ENCODE assay signal across 13 cellular contexts in the genomic region with DNA sequence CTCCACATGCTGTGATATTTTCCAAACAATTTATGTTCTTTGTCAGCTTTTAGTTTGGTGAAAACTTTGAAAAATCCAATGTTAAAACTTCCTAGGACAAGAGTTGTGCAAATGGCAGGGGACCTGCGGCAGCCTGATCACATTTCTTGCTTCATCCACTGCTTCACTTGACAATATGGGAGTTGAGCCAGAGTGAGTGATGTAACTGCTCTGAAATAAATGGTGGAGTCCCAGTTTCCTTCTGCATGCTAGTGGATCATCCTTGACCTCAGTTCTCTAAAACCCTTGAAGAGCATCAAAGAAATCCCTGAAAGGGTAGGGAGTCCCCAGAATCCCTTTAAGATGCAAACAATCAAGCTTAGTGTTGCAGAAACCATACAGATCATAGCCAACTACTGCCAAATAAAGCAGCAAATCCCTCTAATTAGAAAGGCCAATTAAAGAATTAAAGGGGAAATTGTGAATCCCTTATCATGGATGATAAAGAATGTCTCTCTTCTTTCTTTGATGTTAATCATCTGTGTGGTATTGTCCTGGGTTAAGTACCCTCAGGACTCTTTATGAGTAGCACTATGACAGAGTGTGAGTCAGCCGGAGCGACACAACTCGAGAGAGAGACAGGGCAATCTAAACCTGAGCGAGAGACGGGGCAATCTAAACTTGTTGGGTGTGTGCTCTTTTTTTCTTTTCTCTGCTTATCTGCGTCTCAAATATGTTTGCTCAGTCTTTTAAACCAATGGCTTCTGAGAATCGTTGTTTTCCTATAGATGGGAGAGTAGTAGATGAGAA. TPM values are rescaled to one million over a fixed set of nuclear protein-coding genes. Genes with fewer than 3 reads are reported as not detected.
DNase-seq lines count a peak whose midpoint lies in the region; ATAC-seq and TF ChIP-seq lines count a peak whose summit lies in the region.
"Had no signal": no experiment of that assay in that cellular context is flagged by ENCODE, and none has a peak within 500 bp of the region (broad histone marks: within the 10 kb centered on the region; RNA-seq: fewer than 3 reads in every experiment).

No MANE protein-coding gene starts in this region.

- no peak overlapping the region for H3K18ac ChIP-seq in neuronal stem cell (ENCODE audit: low read length)

- H2AK5ac ChIP-seq in neuronal stem cell (ENCODE audit: low read depth, low read length), result no peak overlapping the region

- POLR2A ChIA-PET in naive thymus-derived CD8-positive, alpha-beta T cell (lab: Charles Lee), result no interaction called here

- no peak overlapping the region for H2BK120ac ChIP-seq in neuronal stem cell (ENCODE audit: low read depth, low read length)

- H3K4me1 Mint-ChIP-seq in naive thymus-derived CD8-positive, alpha-beta T cell, result no peaks in the 10 kb centered on the region
- no peaks in the 10 kb centered on the region for H3K4me1 Mint-ChIP-seq in effector memory CD8-positive, alpha-beta T cell (ENCODE audit: low read depth in 2 of 2)
- H3K4me1 Mint-ChIP-seq: immature natural killer cell, natural killer cell had no signal

- no peak overlapping the region for H3K27ac Mint-ChIP-seq in naive thymus-derived CD8-positive, alpha-beta T cell
- no peak overlapping the region for H3K27ac Mint-ChIP-seq in effector memory CD8-positive, alpha-beta T cell
- H3K27ac Mint-ChIP-seq: immature natural killer cell, natural killer cell had no signal

- H4K8ac ChIP-seq in neuronal stem cell (ENCODE audit: low read depth, low read length), result no peak overlapping the region

- H2BK5ac ChIP-seq in neuronal stem cell (ENCODE audit: low read length), result no peak overlapping the region

- no peak overlapping the region for H3K23ac ChIP-seq in neuronal stem cell (ENCODE audit: low read depth, low read length, poor library complexity)

- no peak overlapping the region for H3K9ac ChIP-seq in neuronal stem cell (ENCODE audit: low read depth, low read length, poor library complexity)

- peak overlapping the region; percentile 2 for H2AFZ ChIP-seq in neuronal stem cell (ENCODE audit: low read length)

- H3K36me3 Mint-ChIP-seq in naive thymus-derived CD8-positive, alpha-beta T cell, result no peaks in the 10 kb centered on the region
- no peaks in the 10 kb centered on the region for H3K36me3 Mint-ChIP-seq in effector memory CD8-positive, alpha-beta T cell (ENCODE audit: insufficient read depth)
- H3K36me3 Mint-ChIP-seq: immature natural killer cell, natural killer cell had no signal

- H3K4me3 ChIP-seq in choroid plexus epithelial cell (ENCODE audit: low read depth, low read length) (no peak overlapping the region), neuronal stem cell (ENCODE audit: low read length in 2 of 2) (no peak overlapping the region)
- H3K4me3 ChIP-seq: breast epithelium, vagina had no signal

- no peak overlapping the region for H3K4me2 ChIP-seq in neuronal stem cell (ENCODE audit: insufficient read depth, low read length, poor library complexity, severe bottlenecking)

- H3K36me3 ChIP-seq in neuronal stem cell (replicated peaks in 1 of 2; ENCODE audit: control insufficient read depth in 2 of 2, insufficient read depth in 2 of 2, low read length in 2 of 2), result no peaks in the 10 kb centered on the region
- H3K36me3 ChIP-seq: breast epithelium, vagina had no signal

- H3K4me3 Mint-ChIP-seq in naive thymus-derived CD8-positive, alpha-beta T cell, result no peak overlapping the region
- no peak overlapping the region for H3K4me3 Mint-ChIP-seq in effector memory CD8-positive, alpha-beta T cell
- H3K4me3 Mint-ChIP-seq: immature natural killer cell, natural killer cell had no signal

- no CpG with 5 or more reads among the region's 8 CpGs for WGBS in neuronal stem cell (ENCODE audit: extremely low coverage in 2 of 2, insufficient read length in 2 of 2, insufficient replicate concordance in 1 of 2), 2 donors

- H3K27me3 ChIP-seq in neuronal stem cell (ENCODE audit: control insufficient read depth in 3 of 3, insufficient read depth in 3 of 3, low read depth in 1 of 3, low read length in 3 of 3), result no peaks in the 10 kb centered on the region
- H3K27me3 ChIP-seq: breast epithelium, vagina had no signal

- TF ChIP-seq CTCF in choroid plexus epithelial cell (conservative IDR thresholded peaks at IDR 0.05; ENCODE audit: low read depth, low read length), result no peak

- H3K27ac ChIP-seq in neuronal stem cell (replicated peaks; ENCODE audit: low read length), result no peak overlapping the region
- H3K27ac ChIP-seq: breast epithelium, epithelial cell of prostate, vagina had no signal

- ATAC-seq in naive thymus-derived CD8-positive, alpha-beta T cell, result no peak
- ATAC-seq in effector memory CD8-positive, alpha-beta T cell (replicated peaks), result no peak
- ATAC-seq: natural killer cell had no signal

- peak; percentile 3 for DNase-seq in activated T-cell treated with anti-CD3 and anti-CD28 coated beads for 48 hours (ENCODE audit: low read depth)
- no peak for DNase-seq in activated T-cell treated with anti-CD3 and anti-CD28 coated beads for 4 hours
- DNase-seq in NCI-H460 (ENCODE audit: extremely low read depth, low read depth), result peak; percentile 26
- DNase-seq in choroid plexus epithelial cell (ENCODE audit: low read depth), result peak; percentile 48
- no peak for DNase-seq in neuronal stem cell (ENCODE audit: low spot score)
- DNase-seq in naive thymus-derived CD8-positive, alpha-beta T cell, result no peak
- no peak for DNase-seq in activated CD8-positive, alpha-beta memory T cell treated with anti-CD3 and anti-CD28 coated beads, Interleukin-2, amount 50 U/mL, for 48 hours
- no peak for DNase-seq in effector memory CD8-positive, alpha-beta T cell
- DNase-seq: immature natural killer cell, natural killer cell had no signal

- H3K14ac ChIP-seq in neuronal stem cell (ENCODE audit: low read length), result no peak overlapping the region

- H3K9me3 ChIP-seq in neuronal stem cell (replicated peaks in 1 of 2; ENCODE audit: control insufficient read depth in 2 of 2, insufficient read depth in 1 of 2, low read depth in 1 of 2, low read length in 2 of 2), result peaks cover 0 to 2% of the 10 kb centered on the region in 2 donors
- H3K9me3 ChIP-seq: breast epithelium, vagina had no signal

- no peak overlapping the region for H4K91ac ChIP-seq in neuronal stem cell (ENCODE audit: low read depth, low read length, poor library complexity)

- peaks cover 6 to 11% (median 10%) of the 10 kb centered on the region in 5 donors for H3K27me3 Mint-ChIP-seq in naive thymus-derived CD8-positive, alpha-beta T cell
- H3K27me3 Mint-ChIP-seq in effector memory CD8-positive, alpha-beta T cell, result peaks cover 15 to 38% of the 10 kb centered on the region in 2 donors

- no peak overlapping the region for H3K4ac ChIP-seq in neuronal stem cell (ENCODE audit: low read length)

- H3K9me3 Mint-ChIP-seq in naive thymus-derived CD8-positive, alpha-beta T cell, result no peaks in the 10 kb centered on the region
- no peaks in the 10 kb centered on the region for H3K9me3 Mint-ChIP-seq in effector memory CD8-positive, alpha-beta T cell
- H3K9me3 Mint-ChIP-seq: immature natural killer cell, natural killer cell had no signal

- H3K79me1 ChIP-seq in neuronal stem cell (ENCODE audit: low read depth, low read length), result no peaks in the 10 kb centered on the region

- peaks cover 5 to 7% of the 10 kb centered on the region in 2 donors for H3K4me1 ChIP-seq in neuronal stem cell (ENCODE audit: control insufficient read depth in 2 of 2, insufficient read depth in 1 of 2, low read depth in 1 of 2, low read length in 2 of 2)
- H3K4me1 ChIP-seq: breast epithelium, vagina had no signal

- no peak overlapping the region for H2BK15ac ChIP-seq in neuronal stem cell (ENCODE audit: low read length)

- H2BK12ac ChIP-seq in neuronal stem cell (ENCODE audit: low read length), result no peak overlapping the region

RNA-seq across cellular contexts. Expression of gene GAP43, which starts 41.8 kb away (rescaled TPM):
- 0.40 and 0.66 TPM in 2 replicates for total RNA-seq in NCI-H460 (2014; rRNA removed; shearing (Covaris generic))
- 1.2 and 3.7 TPM in 2 replicates for polyA plus RNA-seq in NCI-H460 (2014; cell fraction: nucleus; rRNA removed)
- polyA plus RNA-seq in neuronal stem cell (2013, experiment 1 of 2), result 5.2 TPM
- polyA plus RNA-seq in neuronal stem cell (2013, experiment 2 of 2), result 5.1 TPM
- total RNA-seq in naive thymus-derived CD8-positive, alpha-beta T cell, result not detected
- not detected for polyA plus RNA-seq in naive thymus-derived CD8-positive, alpha-beta T cell
- polyA plus RNA-seq: immature natural killer cell had no signal

Comparison
In these comparisons a context has a peak if more than half of its experiments do, and no peak if none do; other contexts are left out.
1. DNase-seq: peak in activated T-cell treated with anti-CD3 and anti-CD28 coated beads for 48 hours (single experiment), NCI-H460 (single experiment) and choroid plexus epithelial cell (single experiment); none in activated T-cell treated with anti-CD3 and anti-CD28 coated beads for 4 hours (single experiment), neuronal stem cell (single experiment), naive thymus-derived CD8-positive, alpha-beta T cell (0 of 10), activated CD8-positive, alpha-beta memory T cell treated with anti-CD3 and anti-CD28 coated beads, Interleukin-2, amount 50 U/mL, for 48 hours (single experiment) and effector memory CD8-positive, alpha-beta T cell (0 of 3).